Comparison of ENCODE assay signal across 8 cellular contexts in genomic region chr22:19607198-19608113, GRCh38.
DNase-seq lines count a peak whose midpoint lies in the region; FAIRE-seq and TF ChIP-seq lines count a peak whose summit lies in the region.

No MANE protein-coding gene starts in this region.

- no peaks in the 10 kb centered on the region for H3K4me1 ChIP-seq in transverse colon
- H3K4me1 ChIP-seq in GM23248 (ENCODE audit: insufficient read depth) = no peaks in the 10 kb centered on the region

- no peaks in the 10 kb centered on the region for H3K36me3 Mint-ChIP-seq in activated CD4-positive, alpha-beta memory T cell treated with anti-CD3 and anti-CD28 coated beads, Interleukin-2, amount 10 ng/mL, durations not matched to agents 7 days and 5 days (ENCODE audit: low read depth)
- H3K36me3 Mint-ChIP-seq in nephron progenitor cell (ENCODE audit: low read depth) = no peaks in the 10 kb centered on the region

- H3K27ac Mint-ChIP-seq in activated CD4-positive, alpha-beta memory T cell treated with anti-CD3 and anti-CD28 coated beads, Interleukin-2, amount 10 ng/mL, durations not matched to agents 7 days and 5 days = no peak overlapping the region
- H3K27ac Mint-ChIP-seq in nephron progenitor cell = no peak overlapping the region

- 27 to 28% methylated on average over 8 to 29 of the region's 29 CpGs for WGBS in transverse colon (ENCODE audit: low coverage in 1 of 2), 2 donors
- 47% methylated on average over 29 of the region's 29 CpGs for WGBS in GM23248 (ENCODE audit: low coverage in 1 of 2, low lambda C conversion rate in 2 of 2, missing lambda C conversion rate in 2 of 2), 2 experiments

- peaks cover 43% of the 10 kb centered on the region for H3K4me1 Mint-ChIP-seq in activated CD4-positive, alpha-beta memory T cell treated with anti-CD3 and anti-CD28 coated beads, Interleukin-2, amount 10 ng/mL, durations not matched to agents 7 days and 5 days
- peaks cover 35% of the 10 kb centered on the region for H3K4me1 Mint-ChIP-seq in nephron progenitor cell

- no peak overlapping the region for H3K9ac ChIP-seq in GM23248

- CTCF ChIA-PET in activated CD4-positive, alpha-beta memory T cell treated with anti-CD3 and anti-CD28 coated beads, Interleukin-2, amount 10 ng/mL, durations not matched to agents 7 days and 5 days (lab: Charles Lee) = no interaction called here

- H3K4me3 ChIP-seq in transverse colon (no peak overlapping the region), GM23248 (no peak overlapping the region)

- no peaks in the 10 kb centered on the region for H3K9me2 ChIP-seq in GM23248 (ENCODE audit: insufficient read depth)

- peaks cover 1% of the 10 kb centered on the region for H3K27me3 Mint-ChIP-seq in activated CD4-positive, alpha-beta memory T cell treated with anti-CD3 and anti-CD28 coated beads, Interleukin-2, amount 10 ng/mL, durations not matched to agents 7 days and 5 days
- H3K27me3 Mint-ChIP-seq in nephron progenitor cell (ENCODE audit: low read depth, poor library complexity) = peaks cover 34% of the 10 kb centered on the region

- FAIRE-seq in RCC 7860 (lab: Jason Lieb, UNC) = no peak

- in situ Hi-C loops in transverse colon (cut with MboI; ENCODE audit: low pct_ligation_motif_present in 1 of 4, low pct_unique_long_range_greater_than_20kb in 1 of 4, low sequenced_read_pairs in 3 of 4) = no loop called here
- in situ Hi-C loops in GM23248 (cut with MboI) = no loop called here

- intact Hi-C loops in transverse colon (cut with DNase I; ENCODE audit: low total_unique reads) = no loop called here

- no peak overlapping the region for H3K4me2 ChIP-seq in GM23248 (ENCODE audit: unreplicated experiment)

- TF ChIP-seq CTCF in transverse colon (IDR thresholded peaks at IDR 0.05) (no peak), nephron progenitor cell (IDR thresholded peaks at IDR 0.05) (no peak)

- no peaks in the 10 kb centered on the region for H3K9me3 Mint-ChIP-seq in activated CD4-positive, alpha-beta memory T cell treated with anti-CD3 and anti-CD28 coated beads, Interleukin-2, amount 10 ng/mL, durations not matched to agents 7 days and 5 days
- H3K9me3 Mint-ChIP-seq in nephron progenitor cell = no peaks in the 10 kb centered on the region

- H3K27ac ChIP-seq in transverse colon (no peak overlapping the region), GM23248 (no peak overlapping the region)

- no peak for TF ChIP-seq EP300 in transverse colon (IDR thresholded peaks at IDR 0.05; ENCODE audit: low read depth)

- H3K4me3 Mint-ChIP-seq in activated CD4-positive, alpha-beta memory T cell treated with anti-CD3 and anti-CD28 coated beads, Interleukin-2, amount 10 ng/mL, durations not matched to agents 7 days and 5 days = no peak overlapping the region
- no peak overlapping the region for H3K4me3 Mint-ChIP-seq in nephron progenitor cell

- no peaks in the 10 kb centered on the region for H3K9me3 ChIP-seq in transverse colon
- no peaks in the 10 kb centered on the region for H3K9me3 ChIP-seq in GM23248 (ENCODE audit: low read depth)

- H3K36me3 ChIP-seq in transverse colon (no peaks in the 10 kb centered on the region), GM23248 (ENCODE audit: low read depth) (no peaks in the 10 kb centered on the region)

- POLR2A ChIA-PET in activated CD4-positive, alpha-beta memory T cell treated with anti-CD3 and anti-CD28 coated beads, Interleukin-2, amount 10 ng/mL, durations not matched to agents 7 days and 5 days (lab: Charles Lee) = interaction anchor here (1.0 kb wide), 1 partner anchor 128 kb away, joined by 4 read pairs; the partner anchor contains the start of gene CDC45

- H3K27me3 ChIP-seq in transverse colon (peaks cover 33% of the 10 kb centered on the region), GM23248 (replicated peaks; ENCODE audit: insufficient read depth) (peaks cover 26% of the 10 kb centered on the region)

- H4K20me1 ChIP-seq in GM23248 (ENCODE audit: insufficient read depth) = no peaks in the 10 kb centered on the region

- no peaks in the 10 kb centered on the region for H3K79me2 ChIP-seq in GM23248 (ENCODE audit: insufficient read depth)

- peak; percentile 16 for DNase-seq in NCI-H2227 (lab: John Stamatoyannopoulos, UW; ENCODE audit: unreplicated experiment)
- DNase-seq in NCI-H2227 treated with DMSO at 0.1 percent for 48 hours (lab: John Stamatoyannopoulos, UW) = no peak
- peak; percentile 22 for DNase-seq in activated CD4-positive, alpha-beta memory T cell treated with anti-CD3 and anti-CD28 coated beads, Interleukin-2, amount 10 ng/mL, durations not matched to agents 7 days and 5 days
- DNase-seq in germinal center (ENCODE audit: low spot score) = peak; percentile 47
- peak; percentile 25 for DNase-seq in transverse colon
- DNase-seq in nephron progenitor cell = no peak
- DNase-seq in RCC 7860 (ENCODE audit: low spot score) = no peak
- DNase-seq in GM23248 = no peak

- H3F3A ChIP-seq in GM23248 (ENCODE audit: insufficient read depth) = no peaks in the 10 kb centered on the region

- H2AFZ ChIP-seq in GM23248 = no peak overlapping the region

- no peak for TF ChIP-seq POLR2A in transverse colon (IDR thresholded peaks at IDR 0.05)

Comparison
In these comparisons a context has a peak if more than half of its experiments do, and no peak if none do; other contexts are left out.
1. DNase-seq: peak in NCI-H2227 (single experiment), activated CD4-positive, alpha-beta memory T cell treated with anti-CD3 and anti-CD28 coated beads, Interleukin-2, amount 10 ng/mL, durations not matched to agents 7 days and 5 days (single experiment), germinal center (single experiment) and transverse colon (single experiment); none in NCI-H2227 treated with DMSO at 0.1 percent for 48 hours (single experiment), nephron progenitor cell (single experiment), RCC 7860 (single experiment) and GM23248 (single experiment).